In the genomic region with DNA sequence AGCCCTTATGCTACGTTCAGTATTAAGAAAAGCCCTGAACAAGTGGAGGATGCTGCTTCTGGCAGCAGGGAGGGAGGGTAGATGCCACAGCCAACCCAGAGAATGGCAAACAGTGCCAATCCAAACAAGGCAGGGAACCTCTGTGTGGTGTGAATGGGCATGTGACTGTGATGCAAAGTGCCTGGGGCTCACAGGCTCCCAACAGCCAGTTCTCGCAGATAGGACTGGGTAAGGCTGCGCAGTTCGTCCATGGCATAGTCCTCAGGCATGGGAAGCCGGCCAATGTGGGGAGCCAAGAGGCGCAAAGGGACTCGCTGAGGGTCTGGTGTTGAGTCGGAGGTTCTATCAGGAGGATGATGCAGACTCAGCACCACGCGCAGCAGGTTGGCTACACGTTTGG, we compare ENCODE assay signal across 19 cellular contexts. TPM values are rescaled to one million over a fixed set of nuclear protein-coding genes. Genes with fewer than 3 reads are reported as not detected.
DNase-seq lines count a peak whose midpoint lies in the region; ATAC-seq and TF ChIP-seq lines count a peak whose summit lies in the region.
"Had no signal": no experiment of that assay in that cellular context is flagged by ENCODE, and none has a peak within 500 bp of the region (broad histone marks: within the 10 kb centered on the region; RNA-seq: fewer than 3 reads in every experiment).

No MANE protein-coding gene starts in this region.

- peaks cover 5% of the 10 kb centered on the region; the same call in 1 of the 2 replicates for H3K36me3 ChIP-seq in Caco-2 (ENCODE audit: control insufficient read depth, insufficient read depth, low read length)
- H3K36me3 ChIP-seq in GM23248 (ENCODE audit: low read depth), result peaks cover 69% of the 10 kb centered on the region

- no peaks in the 10 kb centered on the region for H3K9me3 ChIP-seq in Caco-2
- H3K9me3 ChIP-seq in GM23248 (ENCODE audit: low read depth), result no peaks in the 10 kb centered on the region
- H3K9me3 ChIP-seq: BLaER1 treated with 17β-estradiol and CSF1 and Interleukin-3, amounts not matched to agents 10 nM and 100 nM; SJSA1 had no signal

- no TSS peak for BruUV-seq in Caco-2 (replicated peaks; lab: Mats Ljungman, UMichigan)

- POLR2A ChIA-PET in Caco-2 (lab: Charles Lee), result no interaction called here

- intact Hi-C loops in Caco-2 (cut with micrococcal nuclease; ENCODE audit: unreplicated experiment), result no loop called here
- intact Hi-C loops in dendritic cell treated with granulocyte-macrophage colony-stimulating factor and Interleukin-4, amounts not matched to agents 40 ng/mL and 50 ng/mL, for 4 days (cut with micrococcal nuclease), result no loop called here

- H3K27me3 Mint-ChIP-seq in Caco-2 (ENCODE audit: insufficient read depth, unreplicated experiment) (no peaks in the 10 kb centered on the region), osteocyte (ENCODE audit: unreplicated experiment) (no peaks in the 10 kb centered on the region)
- H3K27me3 Mint-ChIP-seq in dendritic cell treated with granulocyte-macrophage colony-stimulating factor and Interleukin-4, amounts not matched to agents 40 ng/mL and 50 ng/mL, for 4 days, result no peaks in the 10 kb centered on the region

- no peak overlapping the region for H3K4me2 ChIP-seq in GM23248 (ENCODE audit: unreplicated experiment)
- H3K4me2 ChIP-seq: BLaER1 treated with 17β-estradiol and CSF1 and Interleukin-3, amounts not matched to agents 10 nM and 100 nM had no signal

- peaks cover 5% of the 10 kb centered on the region; the same call in 1 of the 2 replicates for H3F3A ChIP-seq in GM23248 (ENCODE audit: insufficient read depth)

- no peaks in the 10 kb centered on the region for H3K9me3 Mint-ChIP-seq in Caco-2 (ENCODE audit: unreplicated experiment)
- H3K9me3 Mint-ChIP-seq in dendritic cell treated with granulocyte-macrophage colony-stimulating factor and Interleukin-4, amounts not matched to agents 40 ng/mL and 50 ng/mL, for 4 days, result no peaks in the 10 kb centered on the region
- H3K9me3 Mint-ChIP-seq in osteocyte (ENCODE audit: unreplicated experiment), result no peaks in the 10 kb centered on the region

- no peak overlapping the region for H3K9ac ChIP-seq in GM23248
- H3K9ac ChIP-seq: BLaER1 treated with 17β-estradiol and CSF1 and Interleukin-3, amounts not matched to agents 10 nM and 100 nM had no signal

- in situ Hi-C loops in GM23248 (cut with MboI), result no loop called here

- no peak overlapping the region for H3K27ac ChIP-seq in GM23248
- H3K27ac ChIP-seq: BLaER1 treated with 17β-estradiol and CSF1 and Interleukin-3, amounts not matched to agents 10 nM and 100 nM; HL-60; SJSA1 had no signal

- H3K36me3 Mint-ChIP-seq in Caco-2 (ENCODE audit: insufficient read depth, unreplicated experiment) (peaks cover 84% of the 10 kb centered on the region), osteocyte (ENCODE audit: unreplicated experiment) (peaks cover 58% of the 10 kb centered on the region)
- H3K36me3 Mint-ChIP-seq in dendritic cell treated with granulocyte-macrophage colony-stimulating factor and Interleukin-4, amounts not matched to agents 40 ng/mL and 50 ng/mL, for 4 days (ENCODE audit: low read depth), result peaks cover 97% of the 10 kb centered on the region

- no peaks in the 10 kb centered on the region for H3K4me1 Mint-ChIP-seq in Caco-2 (ENCODE audit: low read depth, unreplicated experiment)
- no peaks in the 10 kb centered on the region for H3K4me1 Mint-ChIP-seq in dendritic cell treated with granulocyte-macrophage colony-stimulating factor and Interleukin-4, amounts not matched to agents 40 ng/mL and 50 ng/mL, for 4 days (ENCODE audit: low read depth)
- H3K4me1 Mint-ChIP-seq in osteocyte (ENCODE audit: unreplicated experiment), result no peaks in the 10 kb centered on the region

- ATAC-seq in HG03354 (IDR thresholded peaks at IDR 0.05; ENCODE audit: poor library complexity, severe bottlenecking, unreplicated experiment), result no peak
- ATAC-seq: K562 had no signal

- H3K4me1 ChIP-seq in Caco-2 (no peaks in the 10 kb centered on the region), GM23248 (ENCODE audit: insufficient read depth) (peaks cover 6% of the 10 kb centered on the region)
- H3K4me1 ChIP-seq: BLaER1 treated with 17β-estradiol and CSF1 and Interleukin-3, amounts not matched to agents 10 nM and 100 nM; SJSA1 had no signal

- H3K79me2 ChIP-seq in GM23248 (ENCODE audit: insufficient read depth), result no peaks in the 10 kb centered on the region

- no peaks in the 10 kb centered on the region for H3K9me2 ChIP-seq in GM23248 (ENCODE audit: insufficient read depth)

- H3K4me3 Mint-ChIP-seq in Caco-2 (ENCODE audit: unreplicated experiment), result no peak overlapping the region
- H3K4me3 Mint-ChIP-seq in dendritic cell treated with granulocyte-macrophage colony-stimulating factor and Interleukin-4, amounts not matched to agents 40 ng/mL and 50 ng/mL, for 4 days, result no peak overlapping the region
- H3K4me3 Mint-ChIP-seq in osteocyte (ENCODE audit: unreplicated experiment), result no peak overlapping the region

- WGBS in GM23248 (ENCODE audit: low coverage in 1 of 2, low lambda C conversion rate in 2 of 2, missing lambda C conversion rate in 2 of 2), 2 experiments, result 90 to 94% methylated on average over 11 of the region's 11 CpGs

- H3K27me3 ChIP-seq in Caco-2 (replicated peaks; ENCODE audit: control insufficient read depth, insufficient read depth, low read length) (no peaks in the 10 kb centered on the region), GM23248 (replicated peaks; ENCODE audit: insufficient read depth) (no peaks in the 10 kb centered on the region)
- H3K27me3 ChIP-seq: BLaER1 treated with 17β-estradiol and CSF1 and Interleukin-3, amounts not matched to agents 10 nM and 100 nM; SJSA1 had no signal

- H4K20me1 ChIP-seq in GM23248 (ENCODE audit: insufficient read depth), result no peaks in the 10 kb centered on the region

- H3K27ac Mint-ChIP-seq in Caco-2 (ENCODE audit: unreplicated experiment) (peak overlapping the region; percentile 26), osteocyte (ENCODE audit: unreplicated experiment) (no peak overlapping the region)
- H3K27ac Mint-ChIP-seq in dendritic cell treated with granulocyte-macrophage colony-stimulating factor and Interleukin-4, amounts not matched to agents 40 ng/mL and 50 ng/mL, for 4 days, result peak overlapping the region; percentile 0

- H2AFZ ChIP-seq in GM23248, result no peak overlapping the region

- H3K4me3 ChIP-seq in Caco-2 (ENCODE audit: low read depth, low read length) (no peak overlapping the region), GM23248 (no peak overlapping the region)
- H3K4me3 ChIP-seq: BLaER1 treated with 17β-estradiol and CSF1 and Interleukin-3, amounts not matched to agents 10 nM and 100 nM; K562; SJSA1 had no signal

- TF ChIP-seq CTCF in Caco-2 (IDR thresholded peaks at IDR 0.05; ENCODE audit: insufficient read depth in 1 of 2, low read depth in 1 of 2, low read length in 1 of 2, severe bottlenecking in 1 of 2, unreplicated experiment in 1 of 2), result no peak
- TF ChIP-seq CTCF in osteocyte (IDR thresholded peaks at IDR 0.05), result no peak

- no peak for DNase-seq in Caco-2
- peak; percentile 53 for DNase-seq in M059J (ENCODE audit: low read depth)
- peak; percentile 81 for DNase-seq in osteocyte (ENCODE audit: extremely low spot score, unreplicated experiment)
- DNase-seq in GM23248, result no peak
- DNase-seq in activated CD4-positive, alpha-beta T cell treated with anti-CD3 and anti-CD28 coated beads for 1 hour, result no peak
- DNase-seq: Calu3, DMS79, GF-D8, NCI-H1092, NCI-H345, NCI-H526 treated with DMSO at 0.1 percent for 48 hours, RPMI8226 had no signal

- CTCF ChIA-PET in Caco-2 (lab: Charles Lee), result no interaction called here

RNA-seq across cellular contexts. Expression of a gene that starts 4.8 kb away (rescaled TPM):
- total RNA-seq in Caco-2 (2022) (3.6 and 3.9 TPM in 2 replicates), osteocyte (0.94 and 1.1 TPM in 2 replicates)
- 0.86 and 0.94 TPM in 2 replicates for total RNA-seq in M059J (2014; rRNA removed; shearing (Covaris generic))
- total RNA-seq in GM23248 (2014; rRNA removed; shearing (Covaris generic)), result 0.51 and 0.65 TPM in 2 replicates
- polyA plus RNA-seq in GM23248 (2016; fragmentation: Nextera tagmentation; extraction: Ambion mirVana), result 0.28 and 0.44 TPM in 2 replicates

RNA-seq across cellular contexts. Expression of a gene that starts 31.0 kb away (rescaled TPM):
- total RNA-seq in Caco-2 (2022), result not detected in 2 replicates
- not detected in 2 replicates for total RNA-seq in M059J (2014; rRNA removed; shearing (Covaris generic))
- not detected in 2 replicates for total RNA-seq in osteocyte
- total RNA-seq in GM23248 (2014; rRNA removed; shearing (Covaris generic)), result not detected in 2 replicates
- not detected in 2 replicates for polyA plus RNA-seq in GM23248 (2016; fragmentation: Nextera tagmentation; extraction: Ambion mirVana)
- total RNA-seq: Calu3, K562, OCI-LY7, SJSA1 had no signal
- polyA plus RNA-seq: K562 had no signal

RNA-seq across cellular contexts. Expression of a gene that starts 34.2 kb away (rescaled TPM):
- total RNA-seq in Caco-2 (2022) (0.97 and 1.1 TPM in 2 replicates), osteocyte (0.38 and 0.57 TPM in 2 replicates)
- not detected in 2 replicates for total RNA-seq in M059J (2014; rRNA removed; shearing (Covaris generic))
- not detected in 2 replicates for total RNA-seq in GM23248 (2014; rRNA removed; shearing (Covaris generic))
- polyA plus RNA-seq in GM23248 (2016; fragmentation: Nextera tagmentation; extraction: Ambion mirVana), result 0.23 TPM in 1 of 2 replicates, not detected in the other
- total RNA-seq: Calu3, OCI-LY7, SJSA1 had no signal

Comparison
In these comparisons a context has a peak if more than half of its experiments do, and no peak if none do; other contexts are left out.
1. DNase-seq: peak in M059J (single experiment) and osteocyte (single experiment); none in Caco-2 (0 of 2), GM23248 (single experiment) and activated CD4-positive, alpha-beta T cell treated with anti-CD3 and anti-CD28 coated beads for 1 hour (single experiment).